27 cellular contexts compared by ENCODE assay signal in the genomic region with DNA sequence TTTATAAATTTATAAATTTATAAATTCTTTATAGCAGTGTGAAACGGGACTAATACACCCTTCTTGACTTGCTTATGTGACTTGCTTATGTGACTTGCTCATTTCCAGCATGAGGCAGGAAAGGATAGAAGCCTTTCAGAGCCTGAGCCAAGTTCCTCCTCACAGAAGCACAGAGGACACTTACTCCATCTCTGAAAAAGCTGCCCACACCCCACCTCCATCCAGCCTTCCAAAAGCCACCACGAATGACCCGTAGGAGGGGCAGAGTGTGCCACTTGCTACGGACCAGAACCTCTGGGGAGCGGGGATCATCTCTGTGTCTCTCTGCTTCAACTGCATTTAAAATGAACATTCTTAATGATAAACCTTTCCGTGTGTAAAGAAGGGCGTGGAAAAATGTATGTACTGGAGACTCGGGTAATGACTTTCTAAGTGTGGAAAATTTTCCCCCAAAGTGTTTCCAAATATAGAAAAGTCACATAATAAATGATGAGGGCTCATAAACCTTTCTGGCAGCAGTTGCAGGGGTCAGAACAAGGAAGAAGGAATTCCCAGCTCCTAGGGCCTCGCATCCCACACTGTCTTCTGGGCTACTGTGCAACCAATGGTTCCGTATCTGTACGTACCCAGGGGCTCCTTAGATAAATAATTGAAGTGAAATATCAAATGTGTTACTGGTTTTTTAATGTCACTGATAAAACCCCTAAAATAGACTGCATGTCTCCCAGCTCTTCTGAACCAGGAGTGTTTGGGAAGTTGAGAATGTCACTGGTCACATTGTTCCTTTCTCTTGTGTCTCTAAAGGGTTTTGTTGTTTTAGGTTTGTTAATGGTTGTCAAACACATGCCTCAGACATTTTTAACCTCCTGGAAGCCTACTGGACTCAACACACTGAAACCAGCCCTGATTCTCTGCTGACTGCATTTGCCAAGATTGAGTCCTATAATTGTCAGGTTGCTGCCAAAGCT.
"Had no signal": no experiment of that assay in that cellular context is flagged by ENCODE, and none has a peak within 500 bp of the region (broad histone marks: within the 10 kb centered on the region; RNA-seq: fewer than 3 reads in every experiment).

No MANE protein-coding gene starts in this region.

- ATAC-seq: activated CD8-positive, alpha-beta T cell treated with anti-CD3 and anti-CD28 coated beads for 36 hours; K562 had no signal

- H3K9me3 Mint-ChIP-seq: activated CD4-positive, alpha-beta T cell treated with anti-CD3 and anti-CD28 coated beads, Interleukin-2, amount 10 ng/mL, durations not matched to agents 24 days and 14 days; activated CD8-positive, alpha-beta T cell treated with anti-CD3 and anti-CD28 coated beads for 36 hours; activated naive CD4-positive, alpha-beta T cell treated with anti-CD3 and anti-CD28 coated beads, Interleukin-2, amount 50 U/mL, for 24 hours; activated naive CD8-positive, alpha-beta T cell treated with anti-CD3 and anti-CD28 coated beads, Interleukin-2, amount 10 ng/mL, durations not matched to agents 7 days and 5 days; activated T-cell treated with anti-CD3 and anti-CD28 coated beads, Interleukin-2, amount 50 U/mL, for 24 hours; activated T-helper 2 cell treated with anti-CD3 and anti-CD28 coated beads, Interferon-gamma antibody, Interleukin-2, Interleukin-4, amounts not matched to agents 10 μg/mL and 5 μg/mL and 100 μg/mL, durations not matched to agents 14 hours and 24 hours and 36 hours; T-helper 1 cell treated with Interleukin-12 subunit alpha and Interleukin-12 subunit beta and Interleukin-4 antibody, amounts not matched to agents 30 μg/mL and 1 μg/mL, for 36 hours; T-helper 2 cell treated with Interferon-gamma antibody and Interleukin-4, amounts not matched to agents 5 μg/mL and 100 μg/mL, for 36 hours had no signal

- H3K4me3 ChIP-seq: ascending aorta, K562, PC-9, SJCRH30, SK-N-MC had no signal

- H3K27ac Mint-ChIP-seq: activated CD4-positive, alpha-beta T cell treated with anti-CD3 and anti-CD28 coated beads, Interleukin-2, amount 10 ng/mL, durations not matched to agents 24 days and 14 days; activated CD8-positive, alpha-beta T cell treated with anti-CD3 and anti-CD28 coated beads for 36 hours; activated naive CD4-positive, alpha-beta T cell treated with anti-CD3 and anti-CD28 coated beads, Interleukin-2, amount 50 U/mL, for 24 hours; activated naive CD8-positive, alpha-beta T cell treated with anti-CD3 and anti-CD28 coated beads, Interleukin-2, amount 10 ng/mL, durations not matched to agents 7 days and 5 days; activated T-cell treated with anti-CD3 and anti-CD28 coated beads, Interleukin-2, amount 50 U/mL, for 24 hours; activated T-helper 2 cell treated with anti-CD3 and anti-CD28 coated beads, Interferon-gamma antibody, Interleukin-2, Interleukin-4, amounts not matched to agents 10 μg/mL and 5 μg/mL and 100 μg/mL, durations not matched to agents 14 hours and 24 hours and 36 hours; T-helper 1 cell treated with Interleukin-12 subunit alpha and Interleukin-12 subunit beta and Interleukin-4 antibody, amounts not matched to agents 30 μg/mL and 1 μg/mL, for 36 hours; T-helper 2 cell treated with Interferon-gamma antibody and Interleukin-4, amounts not matched to agents 5 μg/mL and 100 μg/mL, for 36 hours had no signal

- H3K36me3 Mint-ChIP-seq: activated naive CD4-positive, alpha-beta T cell treated with anti-CD3 and anti-CD28 coated beads, Interleukin-2, amount 50 U/mL, for 24 hours; activated naive CD8-positive, alpha-beta T cell treated with anti-CD3 and anti-CD28 coated beads, Interleukin-2, amount 10 ng/mL, durations not matched to agents 7 days and 5 days had no signal

- H3K27ac ChIP-seq: ascending aorta, PC-9, RWPE1, SJCRH30, SK-N-MC had no signal

- H3K27me3 ChIP-seq: ascending aorta, SJCRH30 had no signal

- DNase-seq: activated CD4-positive, alpha-beta T cell treated with anti-CD3 and anti-CD28 coated beads, Interleukin-2, amount 10 ng/mL, durations not matched to agents 24 days and 14 days; activated CD4-positive, alpha-beta T cell treated with anti-CD3 and anti-CD28 coated beads, Interleukin-2, amount 50 U/mL, for 4 hours; activated CD8-positive, alpha-beta T cell treated with anti-CD3 and anti-CD28 coated beads for 36 hours; activated gamma-delta T cell; activated naive CD4-positive, alpha-beta T cell treated with Interleukin-2 at 50 U/mL for 16 hours; activated naive CD8-positive, alpha-beta T cell treated with anti-CD3 and anti-CD28 coated beads, Interleukin-2, amount 10 ng/mL, durations not matched to agents 7 days and 5 days; activated T-cell treated with anti-CD3 and anti-CD28 coated beads, Interleukin-2, amount 50 U/mL, for 24 hours; amygdala; caudate nucleus; NCI-H1105; NCI-H1417 treated with DMSO at 0.1 percent for 48 hours; NCI-H187 treated with DMSO at 0.1 percent for 48 hours; NCI-H2081; NCI-H226; NCI-H446 treated with DMSO at 0.1 percent for 48 hours; NCI-H524; PC-9; SHP77; SJCRH30 had no signal

- H3K4me1 ChIP-seq: ascending aorta, SJCRH30 had no signal

- H3K36me3 ChIP-seq: ascending aorta, SJCRH30 had no signal

- H3K9me3 ChIP-seq: ascending aorta, SJCRH30 had no signal

- H3K4me3 Mint-ChIP-seq: activated CD4-positive, alpha-beta T cell treated with anti-CD3 and anti-CD28 coated beads, Interleukin-2, amount 10 ng/mL, durations not matched to agents 24 days and 14 days; activated CD8-positive, alpha-beta T cell treated with anti-CD3 and anti-CD28 coated beads for 36 hours; activated naive CD4-positive, alpha-beta T cell treated with anti-CD3 and anti-CD28 coated beads, Interleukin-2, amount 50 U/mL, for 24 hours; activated naive CD8-positive, alpha-beta T cell treated with anti-CD3 and anti-CD28 coated beads, Interleukin-2, amount 10 ng/mL, durations not matched to agents 7 days and 5 days; activated T-cell treated with anti-CD3 and anti-CD28 coated beads, Interleukin-2, amount 50 U/mL, for 24 hours; T-helper 1 cell treated with Interleukin-12 subunit alpha and Interleukin-12 subunit beta and Interleukin-4 antibody, amounts not matched to agents 30 μg/mL and 1 μg/mL, for 36 hours; T-helper 2 cell treated with Interferon-gamma antibody and Interleukin-4, amounts not matched to agents 5 μg/mL and 100 μg/mL, for 36 hours had no signal

- H3K4me1 Mint-ChIP-seq: activated CD4-positive, alpha-beta T cell treated with anti-CD3 and anti-CD28 coated beads, Interleukin-2, amount 10 ng/mL, durations not matched to agents 24 days and 14 days; activated naive CD4-positive, alpha-beta T cell treated with anti-CD3 and anti-CD28 coated beads, Interleukin-2, amount 50 U/mL, for 24 hours; activated naive CD8-positive, alpha-beta T cell treated with anti-CD3 and anti-CD28 coated beads, Interleukin-2, amount 10 ng/mL, durations not matched to agents 7 days and 5 days had no signal
